Comparison of ENCODE assay signal across 28 cellular contexts in the genomic region with DNA sequence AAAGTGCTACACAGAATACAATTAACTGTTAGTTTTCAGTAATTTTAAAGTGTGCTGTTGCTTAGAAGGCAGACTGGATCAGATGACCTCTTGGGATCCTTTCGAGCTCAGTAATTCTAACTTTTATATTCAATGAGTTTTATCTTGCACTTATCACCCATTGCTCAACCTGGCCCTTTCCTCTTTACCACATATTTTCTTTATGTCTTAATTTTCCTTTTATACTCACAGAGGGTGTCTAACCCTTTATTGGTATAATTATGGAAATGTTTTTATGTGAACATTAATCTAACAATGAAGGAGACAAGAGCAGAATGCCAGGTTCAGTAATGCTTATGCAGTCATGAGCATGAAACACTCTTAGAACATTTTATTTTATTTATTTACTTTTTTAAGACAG.
"Had no signal": no experiment of that assay in that cellular context is flagged by ENCODE, and none has a peak within 500 bp of the region (broad histone marks: within the 10 kb centered on the region; RNA-seq: fewer than 3 reads in every experiment).

No MANE protein-coding gene starts in this region.

- H3K9me3 ChIP-seq: gastrocnemius medialis, mucosa of descending colon, neutrophil, prostate gland, right atrium auricular region, stomach, testis, tibial artery, upper lobe of left lung had no signal

- H3K4me1 ChIP-seq: gastrocnemius medialis, parathyroid adenoma, prostate gland, right atrium auricular region, testis, upper lobe of left lung had no signal

- H3K4me3 Mint-ChIP-seq: memory B cell; naive B cell; natural killer cell treated with Interleukin-12 subunit alpha and Interleukin-12 subunit beta and Interleukin-15 and Interleukin-18, amount 100 ng/mL, for 72 hours; neural crest cell had no signal

- H3K36me3 Mint-ChIP-seq: memory B cell; naive B cell; natural killer cell treated with Interleukin-12 subunit alpha and Interleukin-12 subunit beta and Interleukin-15 and Interleukin-18, amount 100 ng/mL, for 72 hours had no signal

- H3K4me1 Mint-ChIP-seq: memory B cell, naive B cell, neural crest cell had no signal

- H3K4me2 ChIP-seq: smooth muscle cell had no signal

- ATAC-seq: gastrocnemius medialis; left lobe of liver; mucosa of descending colon; natural killer cell treated with Interleukin-12 subunit alpha and Interleukin-12 subunit beta and Interleukin-15 and Interleukin-18, amount 100 ng/mL, for 72 hours; sciatic nerve had no signal

- DNase-seq: cortex of kidney; foreskin fibroblast; gastrocnemius medialis; head of caudate nucleus; kidney; mucosa of descending colon; naive B cell; stimulated activated CD4-positive, alpha-beta T cell treated with anti-CD3 and anti-CD28 coated beads, Interleukin-12 subunit alpha, Interleukin-12 subunit beta, amount 100 ng/mL, for 4 hours; stimulated activated CD4-positive, alpha-beta T cell treated with anti-CD3 and anti-CD28 coated beads, Interleukin-1b, Interleukin-23, amount 100 ng/mL, for 48 hours; stimulated activated CD4-positive, alpha-beta T cell treated with anti-CD3 and anti-CD28 coated beads, Interleukin-4, amount 100 ng/mL, for 1 hour; stimulated activated CD8-positive, alpha-beta memory T cell treated with anti-CD3 and anti-CD28 coated beads, Interleukin-4, amount 100 ng/mL, for 48 hours; stimulated activated naive CD4-positive, alpha-beta T cell; stomach; testis; tibial artery; upper lobe of left lung had no signal

- H3K4me3 ChIP-seq: gastrocnemius medialis, lung, mucosa of descending colon, prostate gland, right atrium auricular region, smooth muscle cell, stomach, testis, tibial artery, upper lobe of left lung had no signal

- FAIRE-seq: kidney, urothelium cell line had no signal

- H3K79me2 ChIP-seq: parathyroid adenoma had no signal

- H3K9me3 Mint-ChIP-seq: memory B cell; natural killer cell treated with Interleukin-12 subunit alpha and Interleukin-12 subunit beta and Interleukin-15 and Interleukin-18, amount 100 ng/mL, for 72 hours had no signal

- H3K36me3 ChIP-seq: gastrocnemius medialis, neutrophil, prostate gland, right atrium auricular region, stomach, tibial artery, upper lobe of left lung had no signal

- H3K27ac Mint-ChIP-seq: memory B cell; naive B cell; natural killer cell treated with Interleukin-12 subunit alpha and Interleukin-12 subunit beta and Interleukin-15 and Interleukin-18, amount 100 ng/mL, for 72 hours had no signal

- H3K27me3 ChIP-seq: gastrocnemius medialis, neutrophil, right atrium auricular region, stomach, testis, tibial artery, upper lobe of left lung had no signal

- H3K9ac ChIP-seq: parathyroid adenoma had no signal

- H3K27ac ChIP-seq: gastrocnemius medialis, neutrophil, parathyroid adenoma, prostate gland, right atrium auricular region, stomach, testis, tibial artery, upper lobe of left lung had no signal

- H3K27me3 Mint-ChIP-seq: memory B cell had no signal

- H2AFZ ChIP-seq: parathyroid adenoma had no signal
